Comparison of ENCODE assay signal across 9 cellular contexts in the genomic region with DNA sequence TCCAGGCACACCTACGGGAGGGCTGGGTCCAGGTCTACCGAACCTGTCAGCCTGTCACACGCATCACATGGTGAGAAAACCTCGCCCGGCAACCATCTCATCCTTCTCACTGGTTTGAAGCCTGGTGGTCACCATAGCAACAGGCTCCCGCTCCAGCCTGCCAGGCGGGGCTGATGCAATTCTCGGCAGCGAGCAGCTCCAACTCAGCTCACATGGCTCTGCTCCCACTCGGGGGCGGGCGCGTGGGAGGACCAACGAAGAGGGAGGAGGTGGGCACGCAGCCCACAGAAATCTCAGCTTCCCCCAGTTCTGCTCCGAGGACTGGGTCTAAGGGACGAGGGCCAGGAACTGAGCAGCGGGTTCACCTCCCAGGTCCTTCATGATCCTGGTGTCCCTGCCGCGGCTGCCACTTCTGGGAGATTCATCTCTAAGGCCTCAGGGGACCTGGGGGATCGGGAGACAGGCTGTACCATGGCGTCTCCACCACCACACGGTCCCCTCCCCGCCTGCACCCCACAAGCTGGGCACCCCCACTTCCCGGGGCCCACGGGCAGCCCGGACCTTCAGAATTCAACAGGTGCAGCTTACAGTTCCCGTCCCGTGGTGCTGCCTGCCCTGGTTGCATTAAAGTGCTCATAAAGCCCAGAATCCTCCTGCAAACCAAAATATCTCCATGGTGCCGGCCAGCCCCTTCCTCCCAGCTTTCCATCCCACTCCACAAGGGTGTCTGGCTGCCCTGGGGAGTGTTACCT. TPM values are rescaled to one million over a fixed set of nuclear protein-coding genes. Genes with fewer than 3 reads are reported as not detected.
DNase-seq lines count a peak whose midpoint lies in the region; ATAC-seq and TF ChIP-seq lines count a peak whose summit lies in the region.
"Had no signal": no experiment of that assay in that cellular context is flagged by ENCODE, and none has a peak within 500 bp of the region (broad histone marks: within the 10 kb centered on the region; RNA-seq: fewer than 3 reads in every experiment).

No MANE protein-coding gene starts in this region.

- peak overlapping the region; percentile 38 for H3K4me3 Mint-ChIP-seq in neural progenitor cell

- no peak overlapping the region for H3K9ac ChIP-seq in neural progenitor cell

- H3K9me3 Mint-ChIP-seq in neural progenitor cell = no peaks in the 10 kb centered on the region
- H3K9me3 Mint-ChIP-seq: IgD-negative memory B cell had no signal

- H3K27me3 Mint-ChIP-seq in neural progenitor cell (ENCODE audit: insufficient read depth, low read depth) = peaks cover 2% of the 10 kb centered on the region
- H3K27me3 Mint-ChIP-seq: IgD-negative memory B cell had no signal

- no peaks in the 10 kb centered on the region for H3K36me3 ChIP-seq in neural progenitor cell

- no peak for TF ChIP-seq CTCF in neural progenitor cell (IDR thresholded peaks at IDR 0.05)

- peaks cover 6% of the 10 kb centered on the region for H4K20me1 ChIP-seq in neural progenitor cell (ENCODE audit: low read depth)

- H3K27ac ChIP-seq in neural progenitor cell = no peak overlapping the region

- ATAC-seq in esophagus mucosa (peak; percentile 48), HG03469 (IDR thresholded peaks at IDR 0.05; ENCODE audit: unreplicated experiment) (no peak), GM21576 (IDR thresholded peaks at IDR 0.05; ENCODE audit: unreplicated experiment) (no peak)

- no peak overlapping the region for H3K4me2 ChIP-seq in neural progenitor cell

- H3K4me1 ChIP-seq in neural progenitor cell = peaks cover 3% of the 10 kb centered on the region

- H3K27me3 ChIP-seq in neural progenitor cell = no peaks in the 10 kb centered on the region

- no peaks in the 10 kb centered on the region for H3K9me3 ChIP-seq in neural progenitor cell (ENCODE audit: low read depth)

- H3K79me2 ChIP-seq in neural progenitor cell (ENCODE audit: low read depth) = no peaks in the 10 kb centered on the region

- peaks cover 27% of the 10 kb centered on the region for H3K4me1 Mint-ChIP-seq in neural progenitor cell

- no peaks in the 10 kb centered on the region for H3F3A ChIP-seq in neural progenitor cell (ENCODE audit: low read depth)

- H3K4me3 ChIP-seq in neural progenitor cell = no peak overlapping the region

- peaks cover 2% of the 10 kb centered on the region for H3K36me3 Mint-ChIP-seq in neural progenitor cell

- H2AFZ ChIP-seq in neural progenitor cell (replicated peaks) = no peak overlapping the region

- DNase-seq in HCEC 1CT (peak; percentile 26), NCI-H510A (lab: John Stamatoyannopoulos, UW) (peak; percentile 16), neural progenitor cell (ENCODE audit: low spot score) (peak; percentile 59), NK-92 (lab: John Stamatoyannopoulos, UW; ENCODE audit: unreplicated experiment) (no peak)
- DNase-seq in activated CD4-positive, alpha-beta T cell treated with anti-CD3 and anti-CD28 coated beads, Interleukin-2, amount 50 U/mL, for 48 hours = no peak

- H3K27ac Mint-ChIP-seq in neural progenitor cell = peak overlapping the region; percentile 91
- H3K27ac Mint-ChIP-seq: IgD-negative memory B cell had no signal

RNA-seq across cellular contexts. Expression of gene ABR, which starts 25.8 kb away (rescaled TPM):
- total RNA-seq in esophagus mucosa = 94.5 TPM
- total RNA-seq in neural progenitor cell (ENCODE audit: low replicate concordance) = 36.7 and 92.7 TPM in 2 replicates

Comparison
In these comparisons a context has a peak if more than half of its experiments do, and no peak if none do; other contexts are left out.
1. DNase-seq: peak in HCEC 1CT (single experiment), NCI-H510A (single experiment) and neural progenitor cell (single experiment); none in NK-92 (single experiment) and activated CD4-positive, alpha-beta T cell treated with anti-CD3 and anti-CD28 coated beads, Interleukin-2, amount 50 U/mL, for 48 hours (0 of 2).